3 cellular contexts compared by ENCODE assay signal in the genomic region with DNA sequence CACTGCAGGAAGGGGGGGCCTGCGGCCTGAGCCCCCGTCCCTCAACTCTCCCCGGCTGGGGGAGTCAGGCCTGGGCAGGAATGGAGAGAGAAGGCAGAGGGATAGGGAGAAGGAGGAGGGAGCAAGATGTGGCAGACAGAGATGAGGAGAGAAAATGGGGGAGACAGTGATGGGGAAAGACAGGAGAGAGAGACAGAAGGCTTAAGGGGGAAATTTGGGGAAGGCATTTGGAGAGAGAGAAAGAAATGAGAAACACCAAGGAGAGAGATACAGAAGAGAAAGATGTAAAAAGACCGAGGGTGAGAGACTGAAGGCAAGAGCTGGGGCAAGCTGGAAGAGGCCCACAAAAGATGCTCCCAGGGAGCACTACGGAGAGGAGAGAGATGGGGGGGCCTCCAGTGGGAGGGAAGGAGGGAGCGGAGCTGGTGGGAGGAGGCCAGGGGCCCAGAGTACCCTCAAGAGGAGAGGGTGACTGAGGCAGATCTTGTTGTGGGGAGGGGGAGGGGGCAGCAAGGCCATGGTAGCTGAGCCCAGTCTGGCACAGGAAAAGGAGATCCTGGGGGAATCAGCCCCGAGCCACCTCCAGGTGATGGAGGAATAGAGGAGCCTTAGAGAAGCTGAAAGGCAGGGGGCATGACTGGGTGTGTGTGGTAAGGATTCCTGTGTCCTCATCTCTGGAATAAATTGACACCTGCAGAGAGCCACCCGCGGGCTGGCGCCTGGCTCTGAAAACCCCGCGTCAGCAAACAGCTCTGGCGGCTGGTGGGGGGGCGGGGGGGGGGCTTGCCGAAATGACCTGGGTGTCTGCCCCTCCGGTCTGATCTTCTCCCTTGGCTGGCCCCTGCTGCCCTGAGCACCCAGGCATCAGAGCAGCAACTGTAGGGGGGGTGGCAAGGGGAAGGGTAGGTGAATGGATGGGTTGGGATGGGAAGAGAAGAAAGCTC.
TF ChIP-seq lines count a peak whose summit lies in the region.

No MANE protein-coding gene starts in this region.

TF ChIP-seq in SK-N-SH, 30 proteins besides CTCF, POLR2A, EP300 and RAD21 (continued from another document):
- TF ChIP-seq, protein P1, sequence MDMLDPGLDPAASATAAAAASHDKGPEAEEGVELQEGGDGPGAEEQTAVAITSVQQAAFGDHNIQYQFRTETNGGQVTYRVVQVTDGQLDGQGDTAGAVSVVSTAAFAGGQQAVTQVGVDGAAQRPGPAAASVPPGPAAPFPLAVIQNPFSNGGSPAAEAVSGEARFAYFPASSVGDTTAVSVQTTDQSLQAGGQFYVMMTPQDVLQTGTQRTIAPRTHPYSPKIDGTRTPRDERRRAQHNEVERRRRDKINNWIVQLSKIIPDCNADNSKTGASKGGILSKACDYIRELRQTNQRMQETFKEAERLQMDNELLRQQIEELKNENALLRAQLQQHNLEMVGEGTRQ (IDR thresholded peaks at IDR 0.05; ENCODE audit: borderline replicate concordance, low read depth, low read length): no peak
- no peak for TF ChIP-seq FOXM1 (IDR thresholded peaks at IDR 0.05; ENCODE audit: low read depth)
- TF ChIP-seq YY1 (IDR thresholded peaks at IDR 0.05; ENCODE audit: low read depth): no peak
- no peak for TF ChIP-seq MXI1 (IDR thresholded peaks at IDR 0.05; ENCODE audit: low read depth, low read length)

TF ChIP-seq in SK-N-SH treated with all-trans-retinoic acid at 6 μM for 48 hours, 23 proteins besides CTCF, POLR2A, EP300 and RAD21 (continued from another document):
- no peak for TF ChIP-seq BACH2 (CRISPR knock-in tag; IDR thresholded peaks at IDR 0.05; ENCODE audit: borderline replicate concordance)
- no peak for TF ChIP-seq ARNTL (CRISPR knock-in tag; IDR thresholded peaks at IDR 0.05; ENCODE audit: borderline replicate concordance, low read depth)
- TF ChIP-seq GLIS3 (CRISPR knock-in tag; IDR thresholded peaks at IDR 0.05): no peak
- TF ChIP-seq CSRNP3 (CRISPR knock-in tag; IDR thresholded peaks at IDR 0.05): no peak
- TF ChIP-seq, protein P2, sequence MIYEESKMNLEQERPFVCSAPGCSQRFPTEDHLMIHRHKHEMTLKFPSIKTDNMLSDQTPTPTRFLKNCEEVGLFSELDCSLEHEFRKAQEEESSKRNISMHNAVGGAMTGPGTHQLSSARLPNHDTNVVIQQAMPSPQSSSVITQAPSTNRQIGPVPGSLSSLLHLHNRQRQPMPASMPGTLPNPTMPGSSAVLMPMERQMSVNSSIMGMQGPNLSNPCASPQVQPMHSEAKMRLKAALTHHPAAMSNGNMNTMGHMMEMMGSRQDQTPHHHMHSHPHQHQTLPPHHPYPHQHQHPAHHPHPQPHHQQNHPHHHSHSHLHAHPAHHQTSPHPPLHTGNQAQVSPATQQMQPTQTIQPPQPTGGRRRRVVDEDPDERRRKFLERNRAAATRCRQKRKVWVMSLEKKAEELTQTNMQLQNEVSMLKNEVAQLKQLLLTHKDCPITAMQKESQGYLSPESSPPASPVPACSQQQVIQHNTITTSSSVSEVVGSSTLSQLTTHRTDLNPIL (CRISPR knock-in tag; IDR thresholded peaks at IDR 0.05; ENCODE audit: low read depth): no peak
- no peak for TF ChIP-seq ZNF8 (CRISPR knock-in tag; IDR thresholded peaks at IDR 0.05)
- TF ChIP-seq ESRRG (CRISPR knock-in tag; IDR thresholded peaks at IDR 0.05): no peak
- no peak for TF ChIP-seq CSDC2 (CRISPR knock-in tag; IDR thresholded peaks at IDR 0.05)
- TF ChIP-seq ZFP3 (CRISPR knock-in tag; IDR thresholded peaks at IDR 0.05): no peak
- TF ChIP-seq, protein P3, sequence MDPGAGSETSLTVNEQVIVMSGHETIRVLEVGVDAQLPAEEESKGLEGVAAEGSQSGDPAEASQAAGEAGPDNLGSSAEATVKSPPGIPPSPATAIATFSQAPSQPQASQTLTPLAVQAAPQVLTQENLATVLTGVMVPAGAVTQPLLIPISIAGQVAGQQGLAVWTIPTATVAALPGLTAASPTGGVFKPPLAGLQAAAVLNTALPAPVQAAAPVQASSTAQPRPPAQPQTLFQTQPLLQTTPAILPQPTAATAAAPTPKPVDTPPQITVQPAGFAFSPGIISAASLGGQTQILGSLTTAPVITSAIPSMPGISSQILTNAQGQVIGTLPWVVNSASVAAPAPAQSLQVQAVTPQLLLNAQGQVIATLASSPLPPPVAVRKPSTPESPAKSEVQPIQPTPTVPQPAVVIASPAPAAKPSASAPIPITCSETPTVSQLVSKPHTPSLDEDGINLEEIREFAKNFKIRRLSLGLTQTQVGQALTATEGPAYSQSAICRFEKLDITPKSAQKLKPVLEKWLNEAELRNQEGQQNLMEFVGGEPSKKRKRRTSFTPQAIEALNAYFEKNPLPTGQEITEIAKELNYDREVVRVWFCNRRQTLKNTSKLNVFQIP (CRISPR knock-in tag; IDR thresholded peaks at IDR 0.05; ENCODE audit: borderline replicate concordance, low read depth): no peak
- TF ChIP-seq PPARA (CRISPR knock-in tag; IDR thresholded peaks at IDR 0.05; ENCODE audit: borderline replicate concordance): no peak
- no peak for TF ChIP-seq PATZ1 (CRISPR knock-in tag; IDR thresholded peaks at IDR 0.05; ENCODE audit: borderline replicate concordance)
- TF ChIP-seq TOX (CRISPR knock-in tag; IDR thresholded peaks at IDR 0.05; ENCODE audit: borderline replicate concordance): no peak
- no peak for TF ChIP-seq RARB (CRISPR knock-in tag; IDR thresholded peaks at IDR 0.05)
- TF ChIP-seq ZFP30 (CRISPR knock-in tag; IDR thresholded peaks at IDR 0.05): no peak
- no peak for TF ChIP-seq ZC3H10 (CRISPR knock-in tag; IDR thresholded peaks at IDR 0.05)
- no peak for TF ChIP-seq ZNF565 (CRISPR knock-in tag; conservative IDR thresholded peaks at IDR 0.05; ENCODE audit: low read depth)

TF ChIP-seq in WTC11, 78 proteins besides CTCF, POLR2A, EP300 and RAD21 (continued from another document):
- TF ChIP-seq AFF4 (CRISPR knock-in tag; IDR thresholded peaks at IDR 0.05; ENCODE audit: borderline replicate concordance): no peak
- TF ChIP-seq HMGA2 (CRISPR knock-in tag; IDR thresholded peaks at IDR 0.05): no peak
- TF ChIP-seq, protein P4, sequence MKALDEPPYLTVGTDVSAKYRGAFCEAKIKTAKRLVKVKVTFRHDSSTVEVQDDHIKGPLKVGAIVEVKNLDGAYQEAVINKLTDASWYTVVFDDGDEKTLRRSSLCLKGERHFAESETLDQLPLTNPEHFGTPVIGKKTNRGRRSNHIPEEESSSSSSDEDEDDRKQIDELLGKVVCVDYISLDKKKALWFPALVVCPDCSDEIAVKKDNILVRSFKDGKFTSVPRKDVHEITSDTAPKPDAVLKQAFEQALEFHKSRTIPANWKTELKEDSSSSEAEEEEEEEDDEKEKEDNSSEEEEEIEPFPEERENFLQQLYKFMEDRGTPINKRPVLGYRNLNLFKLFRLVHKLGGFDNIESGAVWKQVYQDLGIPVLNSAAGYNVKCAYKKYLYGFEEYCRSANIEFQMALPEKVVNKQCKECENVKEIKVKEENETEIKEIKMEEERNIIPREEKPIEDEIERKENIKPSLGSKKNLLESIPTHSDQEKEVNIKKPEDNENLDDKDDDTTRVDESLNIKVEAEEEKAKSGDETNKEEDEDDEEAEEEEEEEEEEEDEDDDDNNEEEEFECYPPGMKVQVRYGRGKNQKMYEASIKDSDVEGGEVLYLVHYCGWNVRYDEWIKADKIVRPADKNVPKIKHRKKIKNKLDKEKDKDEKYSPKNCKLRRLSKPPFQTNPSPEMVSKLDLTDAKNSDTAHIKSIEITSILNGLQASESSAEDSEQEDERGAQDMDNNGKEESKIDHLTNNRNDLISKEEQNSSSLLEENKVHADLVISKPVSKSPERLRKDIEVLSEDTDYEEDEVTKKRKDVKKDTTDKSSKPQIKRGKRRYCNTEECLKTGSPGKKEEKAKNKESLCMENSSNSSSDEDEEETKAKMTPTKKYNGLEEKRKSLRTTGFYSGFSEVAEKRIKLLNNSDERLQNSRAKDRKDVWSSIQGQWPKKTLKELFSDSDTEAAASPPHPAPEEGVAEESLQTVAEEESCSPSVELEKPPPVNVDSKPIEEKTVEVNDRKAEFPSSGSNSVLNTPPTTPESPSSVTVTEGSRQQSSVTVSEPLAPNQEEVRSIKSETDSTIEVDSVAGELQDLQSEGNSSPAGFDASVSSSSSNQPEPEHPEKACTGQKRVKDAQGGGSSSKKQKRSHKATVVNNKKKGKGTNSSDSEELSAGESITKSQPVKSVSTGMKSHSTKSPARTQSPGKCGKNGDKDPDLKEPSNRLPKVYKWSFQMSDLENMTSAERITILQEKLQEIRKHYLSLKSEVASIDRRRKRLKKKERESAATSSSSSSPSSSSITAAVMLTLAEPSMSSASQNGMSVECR (CRISPR knock-in tag; IDR thresholded peaks at IDR 0.05; ENCODE audit: borderline replicate concordance): no peak
- TF ChIP-seq, protein P5, sequence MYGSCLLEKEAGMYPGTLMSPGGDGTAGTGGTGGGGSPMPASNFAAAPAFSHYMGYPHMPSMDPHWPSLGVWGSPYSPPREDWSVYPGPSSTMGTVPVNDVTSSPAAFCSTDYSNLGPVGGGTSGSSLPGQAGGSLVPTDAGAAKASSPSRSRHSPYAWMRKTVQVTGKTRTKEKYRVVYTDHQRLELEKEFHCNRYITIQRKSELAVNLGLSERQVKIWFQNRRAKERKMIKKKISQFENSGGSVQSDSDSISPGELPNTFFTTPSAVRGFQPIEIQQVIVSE (CRISPR knock-in tag; IDR thresholded peaks at IDR 0.05; ENCODE audit: borderline replicate concordance): no peak
- no peak for TF ChIP-seq ZNF138 (CRISPR knock-in tag; conservative IDR thresholded peaks at IDR 0.05)
